In genomic region chr12:22530-23201, GRCh38 we compare ENCODE assay signal across 16 cellular contexts. TPM values are rescaled to one million over a fixed set of nuclear protein-coding genes. Genes with fewer than 3 reads are reported as not detected.
DNase-seq lines count a peak whose midpoint lies in the region; ATAC-seq and TF ChIP-seq lines count a peak whose summit lies in the region.
"Had no signal": no experiment of that assay in that cellular context is flagged by ENCODE, and none has a peak within 500 bp of the region (broad histone marks: within the 10 kb centered on the region; RNA-seq: fewer than 3 reads in every experiment).

No MANE protein-coding gene starts in this region.

- H3K4me3 Mint-ChIP-seq in CD4-positive, alpha-beta T cell = no peak overlapping the region
- H3K4me3 Mint-ChIP-seq: activated naive CD4-positive, alpha-beta T cell treated with anti-CD3 and anti-CD28 coated beads, Interleukin-2, amount 10 ng/mL, durations not matched to agents 7 days and 5 days had no signal

- H3K79me2 ChIP-seq in osteoblast (ENCODE audit: insufficient read depth, low read length) = peaks cover 2% of the 10 kb centered on the region

- ATAC-seq in CD4-positive, alpha-beta T cell (ENCODE audit: poor library complexity) = no peak
- ATAC-seq in GM19467 (IDR thresholded peaks at IDR 0.05; ENCODE audit: unreplicated experiment) (peak; percentile 23), HG03442 (IDR thresholded peaks at IDR 0.05; ENCODE audit: unreplicated experiment) (no peak)

- CTCF ChIA-PET in CD4-positive, alpha-beta T cell (lab: Charles Lee) = no interaction called here

- H3K27me3 Mint-ChIP-seq in CD4-positive, alpha-beta T cell = no peaks in the 10 kb centered on the region
- H3K27me3 Mint-ChIP-seq: activated naive CD4-positive, alpha-beta T cell treated with anti-CD3 and anti-CD28 coated beads, Interleukin-2, amount 10 ng/mL, durations not matched to agents 7 days and 5 days had no signal

- H3K36me3 ChIP-seq in osteoblast (ENCODE audit: insufficient read depth, low read length) = peaks cover 9% of the 10 kb centered on the region
- H3K36me3 ChIP-seq: breast epithelium had no signal

- no peak overlapping the region for H2AFZ ChIP-seq in osteoblast (ENCODE audit: low read length)

- DNase-seq in CD4-positive, alpha-beta T cell = no peak
- DNase-seq in cerebellum (ENCODE audit: low spot score) = peak; percentile 44
- DNase-seq in osteoblast (ENCODE audit: insufficient read length, low spot score, missing footprints) = peak; percentile 34
- DNase-seq in D341Med (ENCODE audit: low spot score) = no peak
- no peak for DNase-seq in kidney glomerular epithelial cell (lab: John Stamatoyannopoulos, UW)
- DNase-seq: activated naive CD4-positive, alpha-beta T cell treated with anti-CD3 and anti-CD28 coated beads, Interleukin-2, amount 10 ng/mL, durations not matched to agents 7 days and 5 days; foreskin melanocyte; GDM1; NCI-H1048; NCI-H2227 treated with DMSO at 0.1 percent for 48 hours; stimulated activated CD4-positive, alpha-beta T cell treated with anti-CD3 and anti-CD28 coated beads, Interleukin-12 subunit alpha, Interleukin-12 subunit beta, amount 100 ng/mL, for 4 hours had no signal

- H3K4me3 ChIP-seq in osteoblast (ENCODE audit: insufficient read depth, low read length) = no peak overlapping the region
- H3K4me3 ChIP-seq: breast epithelium, SJCRH30, tibial artery had no signal

- peaks cover 27% of the 10 kb centered on the region for H3K36me3 Mint-ChIP-seq in CD4-positive, alpha-beta T cell (ENCODE audit: low read depth)

- peaks cover 26% of the 10 kb centered on the region for H3K4me1 Mint-ChIP-seq in CD4-positive, alpha-beta T cell (ENCODE audit: low read depth)

- no peak for TF ChIP-seq CTCF in CD4-positive, alpha-beta T cell (IDR thresholded peaks at IDR 0.05)
- TF ChIP-seq CTCF in osteoblast (IDR thresholded peaks at IDR 0.05; ENCODE audit: extremely low read depth, low read depth, low read length) = no peak

- H3K27me3 ChIP-seq in CD4-positive, alpha-beta T cell (ENCODE audit: control insufficient read depth, insufficient read depth, low read length) = no peaks in the 10 kb centered on the region
- no peaks in the 10 kb centered on the region for H3K27me3 ChIP-seq in osteoblast (ENCODE audit: insufficient read depth, low read length)
- H3K27me3 ChIP-seq: breast epithelium, SJCRH30, tibial artery had no signal

- no peaks in the 10 kb centered on the region for H3K4me1 ChIP-seq in osteoblast (ENCODE audit: insufficient read depth, low read length)
- H3K4me1 ChIP-seq: breast epithelium, SJCRH30, tibial artery had no signal

- H3K9me3 ChIP-seq in CD4-positive, alpha-beta T cell (ENCODE audit: control insufficient read depth, low read length) = no peaks in the 10 kb centered on the region
- H3K9me3 ChIP-seq in osteoblast (ENCODE audit: low read depth, low read length) = no peaks in the 10 kb centered on the region
- H3K9me3 ChIP-seq: breast epithelium, SJCRH30, tibial artery had no signal

- H3K4me2 ChIP-seq in osteoblast (ENCODE audit: insufficient read depth, low read length) = no peak overlapping the region

- H3K27ac ChIP-seq in CD4-positive, alpha-beta T cell (ENCODE audit: low read depth, low read length) = no peak overlapping the region
- H3K27ac ChIP-seq in osteoblast (ENCODE audit: low read depth, low read length) = no peak overlapping the region
- H3K27ac ChIP-seq: breast epithelium, SJCRH30, tibial artery had no signal

- H4K20me1 ChIP-seq in osteoblast (ENCODE audit: insufficient read depth, low read length) = peaks cover 15% of the 10 kb centered on the region

- no peaks in the 10 kb centered on the region for H3K9me3 Mint-ChIP-seq in CD4-positive, alpha-beta T cell
- H3K9me3 Mint-ChIP-seq: activated naive CD4-positive, alpha-beta T cell treated with anti-CD3 and anti-CD28 coated beads, Interleukin-2, amount 10 ng/mL, durations not matched to agents 7 days and 5 days had no signal

- intact Hi-C loops in CD4-positive, alpha-beta T cell (cut with DNase I, micrococcal nuclease) = no loop called here

- H3K27ac Mint-ChIP-seq in CD4-positive, alpha-beta T cell = peak overlapping the region; percentile 43
- H3K27ac Mint-ChIP-seq: activated naive CD4-positive, alpha-beta T cell treated with anti-CD3 and anti-CD28 coated beads, Interleukin-2, amount 10 ng/mL, durations not matched to agents 7 days and 5 days had no signal

- POLR2A ChIA-PET in CD4-positive, alpha-beta T cell (lab: Charles Lee) = no interaction called here

RNA-seq across cellular contexts. Expression of gene IQSEC3, which starts 43.9 kb away (rescaled TPM):
- under 1 TPM in 1 of 2 experiments, not detected in 1; 0.19 TPM for total RNA-seq in CD4-positive, alpha-beta T cell
- total RNA-seq in cerebellum = 7.7 TPM
- 0.36 TPM in 1 of 2 replicates, not detected in the other for total RNA-seq in osteoblast
- total RNA-seq: SJCRH30 had no signal

Comparison
In these comparisons a context has a peak if more than half of its experiments do, and no peak if none do; other contexts are left out.
1. DNase-seq: peak in cerebellum (single experiment) and osteoblast (single experiment); none in CD4-positive, alpha-beta T cell (0 of 10), D341Med (single experiment) and kidney glomerular epithelial cell (single experiment).